ENCODE assay signal across 13 cellular contexts in genomic region chr16:24471616-24472015, GRCh38.
DNase-seq lines count a peak whose midpoint lies in the region; ATAC-seq lines count a peak whose summit lies in the region.
"Had no signal": no experiment of that assay in that cellular context is flagged by ENCODE, and none has a peak within 500 bp of the region (broad histone marks: within the 10 kb centered on the region; RNA-seq: fewer than 3 reads in every experiment).

No MANE protein-coding gene starts in this region.

- H3K4me2 ChIP-seq in BLaER1 = peak overlapping the region; percentile 49; the same call in 1 of the 2 replicates
- H3K4me2 ChIP-seq: PC-9 had no signal

- no peaks in the 10 kb centered on the region for H4K20me1 ChIP-seq in BLaER1

- DNase-seq in NCI-H524 (lab: John Stamatoyannopoulos, UW) (peak; percentile 21 to 66), pons (ENCODE audit: low spot score) (peak; percentile 15), left ventricle myocardium superior (no peak), kidney tubule cell (ENCODE audit: low spot score) (no peak), C1 segment of cervical spinal cord (lab: John Stamatoyannopoulos, UW) (no peak)
- DNase-seq: CD8-positive, alpha-beta memory T cell; NCI-H1105 treated with DMSO at 0.1 percent for 48 hours; NCI-H187; NCI-H2171; NCI-H446 treated with DMSO at 0.1 percent for 48 hours; PC-9 had no signal

- H3K36me3 ChIP-seq in BLaER1 = no peaks in the 10 kb centered on the region

- H3K4me1 ChIP-seq in BLaER1 = peaks cover 8% of the 10 kb centered on the region

- intact Hi-C loops in left ventricle myocardium superior (cut with micrococcal nuclease) = no loop called here

- H3K27me3 ChIP-seq in BLaER1 = no peaks in the 10 kb centered on the region

- no peak overlapping the region for H3K9ac ChIP-seq in BLaER1

- no peak for ATAC-seq in left ventricle myocardium superior

- no peak overlapping the region for H3K27ac ChIP-seq in BLaER1
- peak overlapping the region; percentile 3 for H3K27ac ChIP-seq in cingulate gyrus (ENCODE audit: low read depth, low read length)
- H3K27ac ChIP-seq: PC-9 had no signal

- H3K9me3 ChIP-seq in BLaER1 = peaks cover 14% of the 10 kb centered on the region

- H3K4me3 ChIP-seq in BLaER1 = no peak overlapping the region
- H3K4me3 ChIP-seq: PC-9 had no signal

Comparison
In these comparisons a context has a peak if more than half of its experiments do, and no peak if none do; other contexts are left out.
1. DNase-seq: peak in NCI-H524 (2 of 2) and pons (single experiment); none in left ventricle myocardium superior (single experiment), kidney tubule cell (single experiment) and C1 segment of cervical spinal cord (0 of 14).